In the genomic region with DNA sequence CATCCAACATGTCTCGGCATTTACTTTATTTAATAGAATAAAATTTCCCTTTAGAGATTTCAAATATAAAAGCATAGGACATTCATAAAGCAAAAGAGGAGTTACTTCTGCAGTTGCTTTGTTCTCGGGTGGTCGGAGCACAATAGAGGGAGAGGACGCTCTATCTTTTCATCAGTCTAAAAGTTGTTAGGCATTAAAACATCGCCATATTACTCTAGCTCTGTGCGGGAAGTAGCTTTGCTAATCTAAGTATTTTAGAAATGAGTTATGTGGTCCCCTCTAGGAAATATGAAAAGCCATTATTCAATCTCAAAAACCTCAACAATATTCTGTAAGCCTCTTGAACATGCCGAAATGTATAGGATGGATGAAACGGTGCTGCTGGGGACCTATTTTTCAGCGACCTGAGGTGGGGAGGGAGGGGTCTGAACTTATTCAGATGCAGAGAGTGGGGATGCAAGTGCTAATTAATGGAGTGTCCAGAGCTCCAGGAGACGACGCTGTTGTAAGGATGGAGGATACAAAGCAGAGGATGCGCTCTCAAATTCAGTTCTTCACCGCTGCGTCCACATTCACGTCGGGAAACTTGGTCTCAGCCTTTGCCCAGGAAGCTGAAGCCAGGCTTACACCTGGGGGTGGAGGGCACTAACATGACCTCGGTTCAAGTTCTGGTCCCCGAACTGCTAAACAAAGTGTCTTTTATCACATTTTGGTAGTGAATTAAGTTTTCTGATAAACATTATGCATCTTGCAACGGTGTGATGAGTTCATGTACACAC, we compare ENCODE assay signal across 8 cellular contexts. TPM values are rescaled to one million over a fixed set of nuclear protein-coding genes. Genes with fewer than 3 reads are reported as not detected.
DNase-seq lines count a peak whose midpoint lies in the region; ATAC-seq and TF ChIP-seq lines count a peak whose summit lies in the region.

No MANE protein-coding gene starts in this region.

- intact Hi-C loops in Caco-2 (cut with micrococcal nuclease; ENCODE audit: unreplicated experiment) = no loop called here
- intact Hi-C loops in body of pancreas (cut with DNase I) = no loop called here

- peak overlapping the region; percentile 11 to 97 (median 90) for H3K27ac ChIP-seq in body of pancreas

- H3K27me3 Mint-ChIP-seq in Caco-2 (ENCODE audit: insufficient read depth, unreplicated experiment) = peaks cover 6% of the 10 kb centered on the region

- no peaks in the 10 kb centered on the region for H3K9me3 Mint-ChIP-seq in Caco-2 (ENCODE audit: unreplicated experiment)

- CTCF ChIA-PET in Caco-2 (lab: Charles Lee) = no interaction called here

- BruUV-seq in Caco-2 (replicated peaks; lab: Mats Ljungman, UMichigan) = no TSS peak

- POLR2A ChIA-PET in Caco-2 (lab: Charles Lee) = no interaction called here

- TF ChIP-seq POLR2A in body of pancreas (IDR thresholded peaks at IDR 0.05) = no peak

- no peak for DNase-seq in Caco-2
- DNase-seq in NCI-H446 (lab: John Stamatoyannopoulos, UW) = peak; percentile 43 to 53
- no peak for DNase-seq in body of pancreas
- no peak for DNase-seq in EL
- DNase-seq in foreskin melanocyte = no peak

- H3K36me3 Mint-ChIP-seq in Caco-2 (ENCODE audit: insufficient read depth, unreplicated experiment) = no peaks in the 10 kb centered on the region

- H3K4me1 ChIP-seq in Caco-2 (no peaks in the 10 kb centered on the region), body of pancreas (peaks cover 11% of the 10 kb centered on the region), mucosa of stomach (ENCODE audit: control insufficient read depth, insufficient read depth, low read length) (peaks cover 3% of the 10 kb centered on the region)

- peak overlapping the region; percentile 73 for H3K9ac ChIP-seq in mucosa of stomach (ENCODE audit: low read length)

- H3K4me3 ChIP-seq in Caco-2 (ENCODE audit: low read depth, low read length) (no peak overlapping the region), body of pancreas (no peak overlapping the region), mucosa of stomach (ENCODE audit: low read length) (no peak overlapping the region)

- ATAC-seq in GM21825 (IDR thresholded peaks at IDR 0.05; ENCODE audit: unreplicated experiment) (peak; percentile 1), body of pancreas (no peak), GM19023 (IDR thresholded peaks at IDR 0.05; ENCODE audit: unreplicated experiment) (no peak)

- H3K27me3 ChIP-seq in Caco-2 (replicated peaks; ENCODE audit: control insufficient read depth, insufficient read depth, low read length) = no peaks in the 10 kb centered on the region; the same call in 1 of the 2 replicates
- H3K27me3 ChIP-seq in body of pancreas = no peaks in the 10 kb centered on the region
- H3K27me3 ChIP-seq in mucosa of stomach (ENCODE audit: control insufficient read depth, insufficient read depth, low read length) = peaks cover 16% of the 10 kb centered on the region

- peaks cover 4% of the 10 kb centered on the region for H3K4me1 Mint-ChIP-seq in Caco-2 (ENCODE audit: low read depth, unreplicated experiment)

- WGBS in body of pancreas, 2 donors = 58 to 64% methylated on average over 19 of the region's 19 CpGs

- H3K27ac Mint-ChIP-seq in Caco-2 (ENCODE audit: unreplicated experiment) = no peak overlapping the region

- TF ChIP-seq CTCF in Caco-2 (IDR thresholded peaks at IDR 0.05; ENCODE audit: insufficient read depth in 1 of 2, low read depth in 1 of 2, low read length in 1 of 2, severe bottlenecking in 1 of 2, unreplicated experiment in 1 of 2) (no peak), body of pancreas (IDR thresholded peaks at IDR 0.05) (no peak)

- peak overlapping the region; percentile 72 for H3K4me3 Mint-ChIP-seq in Caco-2 (ENCODE audit: unreplicated experiment)

- H3K9me3 ChIP-seq in Caco-2 (no peaks in the 10 kb centered on the region), body of pancreas (no peaks in the 10 kb centered on the region), mucosa of stomach (ENCODE audit: control insufficient read depth, low read length) (no peaks in the 10 kb centered on the region)

- H3K36me3 ChIP-seq in Caco-2 (ENCODE audit: control insufficient read depth, insufficient read depth, low read length) (no peaks in the 10 kb centered on the region), body of pancreas (replicated peaks in 1 of 2; ENCODE audit: insufficient read depth in 1 of 2, low read depth in 2 of 2) (no peaks in the 10 kb centered on the region), mucosa of stomach (ENCODE audit: control insufficient read depth, insufficient read depth, low read length) (no peaks in the 10 kb centered on the region)

RNA-seq across cellular contexts. Expression of gene CDKN2C, which starts 6.3 kb away (rescaled TPM):
- total RNA-seq in Caco-2 (2022) = 2.8 and 3.5 TPM in 2 replicates
- total RNA-seq in body of pancreas = 10 to 100 TPM in 1 of 2 donors, 1 to 10 TPM in 1; 7.6 to 11.9 TPM

RNA-seq across cellular contexts. Expression of gene FAF1, which starts 16.2 kb away (rescaled TPM):
- total RNA-seq in Caco-2 (2022) = 78.7 and 81.6 TPM in 2 replicates
- total RNA-seq in body of pancreas = 10 to 100 TPM; 17.8 to 27.5 TPM

Comparison
In these comparisons a context has a peak if more than half of its experiments do, and no peak if none do; other contexts are left out.
1. DNase-seq: peak in NCI-H446 (2 of 2); none in Caco-2 (0 of 2), body of pancreas (0 of 4), EL (single experiment) and foreskin melanocyte (single experiment).